In the genomic region with DNA sequence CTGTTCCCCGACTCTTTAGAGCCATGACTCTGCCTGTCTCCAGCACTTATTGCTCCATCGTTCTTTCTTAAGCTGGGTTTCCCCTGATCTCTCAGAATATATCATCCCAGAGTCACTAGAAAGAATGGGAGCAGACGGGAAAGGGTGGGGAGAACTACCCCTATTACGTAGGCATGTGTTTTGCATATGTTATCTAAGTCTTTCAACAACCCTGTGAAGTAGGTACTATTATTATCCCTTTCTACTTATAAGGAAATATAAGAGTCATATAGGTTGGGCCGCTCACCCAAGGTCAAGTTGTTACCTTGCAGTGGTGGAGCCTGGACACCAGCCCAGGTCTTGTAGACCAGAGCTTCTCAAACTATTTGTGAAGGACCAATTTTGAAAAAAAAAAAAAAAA, we compare ENCODE assay signal across 2 cellular contexts.
TF ChIP-seq lines count a peak whose summit lies in the region.

No MANE protein-coding gene starts in this region.

TF ChIP-seq in K562, 482 proteins besides CTCF, POLR2A, EP300 and RAD21:
- TF ChIP-seq ETS2 (tag; IDR thresholded peaks at IDR 0.05; ENCODE audit: borderline replicate concordance, poor library complexity, severe bottlenecking) (no peak), DACH1 (IDR thresholded peaks at IDR 0.05; ENCODE audit: partially characterized antibody) (no peak), POLR2H (tag; IDR thresholded peaks at IDR 0.05; ENCODE audit: low read depth) (no peak), RHOXF2B (CRISPR knock-in tag; conservative IDR thresholded peaks at IDR 0.05) (no peak), ZNF133 (CRISPR knock-in tag; IDR thresholded peaks at IDR 0.05) (no peak), ZC3H11A (IDR thresholded peaks at IDR 0.05; ENCODE audit: low read depth, low read length) (no peak), MTA1 (IDR thresholded peaks at IDR 0.05; ENCODE audit: borderline replicate concordance) (no peak), ZNF12 (CRISPR knock-in tag; IDR thresholded peaks at IDR 0.05) (no peak), PTRF (tag; IDR thresholded peaks at IDR 0.05) (no peak), SLC30A9 (CRISPR knock-in tag; IDR thresholded peaks at IDR 0.05) (no peak), HIVEP1 (CRISPR knock-in tag; IDR thresholded peaks at IDR 0.05) (no peak), SMAD2 (IDR thresholded peaks at IDR 0.05; ENCODE audit: low read depth, low read length) (no peak)
- TF ChIP-seq, protein P1, sequence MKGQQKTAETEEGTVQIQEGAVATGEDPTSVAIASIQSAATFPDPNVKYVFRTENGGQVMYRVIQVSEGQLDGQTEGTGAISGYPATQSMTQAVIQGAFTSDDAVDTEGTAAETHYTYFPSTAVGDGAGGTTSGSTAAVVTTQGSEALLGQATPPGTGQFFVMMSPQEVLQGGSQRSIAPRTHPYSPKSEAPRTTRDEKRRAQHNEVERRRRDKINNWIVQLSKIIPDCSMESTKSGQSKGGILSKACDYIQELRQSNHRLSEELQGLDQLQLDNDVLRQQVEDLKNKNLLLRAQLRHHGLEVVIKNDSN (CRISPR knock-in tag; IDR thresholded peaks at IDR 0.05): no peak
- TF ChIP-seq, protein P2, sequence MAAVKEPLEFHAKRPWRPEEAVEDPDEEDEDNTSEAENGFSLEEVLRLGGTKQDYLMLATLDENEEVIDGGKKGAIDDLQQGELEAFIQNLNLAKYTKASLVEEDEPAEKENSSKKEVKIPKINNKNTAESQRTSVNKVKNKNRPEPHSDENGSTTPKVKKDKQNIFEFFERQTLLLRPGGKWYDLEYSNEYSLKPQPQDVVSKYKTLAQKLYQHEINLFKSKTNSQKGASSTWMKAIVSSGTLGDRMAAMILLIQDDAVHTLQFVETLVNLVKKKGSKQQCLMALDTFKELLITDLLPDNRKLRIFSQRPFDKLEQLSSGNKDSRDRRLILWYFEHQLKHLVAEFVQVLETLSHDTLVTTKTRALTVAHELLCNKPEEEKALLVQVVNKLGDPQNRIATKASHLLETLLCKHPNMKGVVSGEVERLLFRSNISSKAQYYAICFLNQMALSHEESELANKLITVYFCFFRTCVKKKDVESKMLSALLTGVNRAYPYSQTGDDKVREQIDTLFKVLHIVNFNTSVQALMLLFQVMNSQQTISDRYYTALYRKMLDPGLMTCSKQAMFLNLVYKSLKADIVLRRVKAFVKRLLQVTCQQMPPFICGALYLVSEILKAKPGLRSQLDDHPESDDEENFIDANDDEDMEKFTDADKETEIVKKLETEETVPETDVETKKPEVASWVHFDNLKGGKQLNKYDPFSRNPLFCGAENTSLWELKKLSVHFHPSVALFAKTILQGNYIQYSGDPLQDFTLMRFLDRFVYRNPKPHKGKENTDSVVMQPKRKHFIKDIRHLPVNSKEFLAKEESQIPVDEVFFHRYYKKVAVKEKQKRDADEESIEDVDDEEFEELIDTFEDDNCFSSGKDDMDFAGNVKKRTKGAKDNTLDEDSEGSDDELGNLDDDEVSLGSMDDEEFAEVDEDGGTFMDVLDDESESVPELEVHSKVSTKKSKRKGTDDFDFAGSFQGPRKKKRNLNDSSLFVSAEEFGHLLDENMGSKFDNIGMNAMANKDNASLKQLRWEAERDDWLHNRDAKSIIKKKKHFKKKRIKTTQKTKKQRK (IDR thresholded peaks at IDR 0.05; ENCODE audit: borderline replicate concordance, low read depth, low read length): no peak

TF ChIP-seq in SK-N-SH, 30 proteins besides CTCF, POLR2A, EP300 and RAD21:
- TF ChIP-seq TAF1 (IDR thresholded peaks at IDR 0.05; ENCODE audit: borderline replicate concordance, low read depth, low read length) (no peak), RXRA (IDR thresholded peaks at IDR 0.05; ENCODE audit: borderline replicate concordance, low read depth) (no peak), TEAD4 (IDR thresholded peaks at IDR 0.05; ENCODE audit: borderline replicate concordance, insufficient read depth) (no peak), MXI1 (IDR thresholded peaks at IDR 0.05; ENCODE audit: low read depth, low read length) (no peak), MEF2A (IDR thresholded peaks at IDR 0.05; ENCODE audit: borderline replicate concordance, low read depth) (no peak), GATA2 (CRISPR knock-in tag; IDR thresholded peaks at IDR 0.05) (no peak), SIN3A (IDR thresholded peaks at IDR 0.05; ENCODE audit: borderline replicate concordance, low read depth, low read length) (no peak), SMC3 (IDR thresholded peaks at IDR 0.05; ENCODE audit: low read depth, low read length) (no peak), FOXJ3 (CRISPR knock-in tag; IDR thresholded peaks at IDR 0.05) (no peak), FOXM1 (IDR thresholded peaks at IDR 0.05; ENCODE audit: low read depth) (no peak), RFX5 (IDR thresholded peaks at IDR 0.05; ENCODE audit: low read length) (no peak)
- TF ChIP-seq, protein P1 (IDR thresholded peaks at IDR 0.05; ENCODE audit: borderline replicate concordance, low read depth): no peak
- TF ChIP-seq, protein P3, sequence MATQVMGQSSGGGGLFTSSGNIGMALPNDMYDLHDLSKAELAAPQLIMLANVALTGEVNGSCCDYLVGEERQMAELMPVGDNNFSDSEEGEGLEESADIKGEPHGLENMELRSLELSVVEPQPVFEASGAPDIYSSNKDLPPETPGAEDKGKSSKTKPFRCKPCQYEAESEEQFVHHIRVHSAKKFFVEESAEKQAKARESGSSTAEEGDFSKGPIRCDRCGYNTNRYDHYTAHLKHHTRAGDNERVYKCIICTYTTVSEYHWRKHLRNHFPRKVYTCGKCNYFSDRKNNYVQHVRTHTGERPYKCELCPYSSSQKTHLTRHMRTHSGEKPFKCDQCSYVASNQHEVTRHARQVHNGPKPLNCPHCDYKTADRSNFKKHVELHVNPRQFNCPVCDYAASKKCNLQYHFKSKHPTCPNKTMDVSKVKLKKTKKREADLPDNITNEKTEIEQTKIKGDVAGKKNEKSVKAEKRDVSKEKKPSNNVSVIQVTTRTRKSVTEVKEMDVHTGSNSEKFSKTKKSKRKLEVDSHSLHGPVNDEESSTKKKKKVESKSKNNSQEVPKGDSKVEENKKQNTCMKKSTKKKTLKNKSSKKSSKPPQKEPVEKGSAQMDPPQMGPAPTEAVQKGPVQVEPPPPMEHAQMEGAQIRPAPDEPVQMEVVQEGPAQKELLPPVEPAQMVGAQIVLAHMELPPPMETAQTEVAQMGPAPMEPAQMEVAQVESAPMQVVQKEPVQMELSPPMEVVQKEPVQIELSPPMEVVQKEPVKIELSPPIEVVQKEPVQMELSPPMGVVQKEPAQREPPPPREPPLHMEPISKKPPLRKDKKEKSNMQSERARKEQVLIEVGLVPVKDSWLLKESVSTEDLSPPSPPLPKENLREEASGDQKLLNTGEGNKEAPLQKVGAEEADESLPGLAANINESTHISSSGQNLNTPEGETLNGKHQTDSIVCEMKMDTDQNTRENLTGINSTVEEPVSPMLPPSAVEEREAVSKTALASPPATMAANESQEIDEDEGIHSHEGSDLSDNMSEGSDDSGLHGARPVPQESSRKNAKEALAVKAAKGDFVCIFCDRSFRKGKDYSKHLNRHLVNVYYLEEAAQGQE (IDR thresholded peaks at IDR 0.05; ENCODE audit: low read depth, low read length): no peak
- TF ChIP-seq, protein P4, sequence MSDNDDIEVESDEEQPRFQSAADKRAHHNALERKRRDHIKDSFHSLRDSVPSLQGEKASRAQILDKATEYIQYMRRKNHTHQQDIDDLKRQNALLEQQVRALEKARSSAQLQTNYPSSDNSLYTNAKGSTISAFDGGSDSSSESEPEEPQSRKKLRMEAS (IDR thresholded peaks at IDR 0.05; ENCODE audit: low read depth): no peak
